Comparison of ENCODE assay signal across 10 cellular contexts in genomic region chr1:32181563-32181962, GRCh38. TPM values are rescaled to one million over a fixed set of nuclear protein-coding genes. Genes with fewer than 3 reads are reported as not detected.
A peak's percentile ranks its signal among the peaks of the same experiment; 100 is the strongest.
DNase-seq lines count a peak whose midpoint lies in the region; ATAC-seq and TF ChIP-seq lines count a peak whose summit lies in the region.
"Had no signal": no experiment of that assay in that cellular context is flagged by ENCODE, and none has a peak within 500 bp of the region (broad histone marks: within the 10 kb centered on the region; RNA-seq: fewer than 3 reads in every experiment).

No MANE protein-coding gene starts in this region.

- no peak for TF ChIP-seq EP300 in esophagus muscularis mucosa (IDR thresholded peaks at IDR 0.05)

- H3K36me3 ChIP-seq in SU-DHL-6 (ENCODE audit: low read length): peaks cover 15% of the 10 kb centered on the region
- H3K36me3 ChIP-seq in esophagus muscularis mucosa: peaks cover 10 to 53% (median 39%) of the 10 kb centered on the region in 4 donors
- peaks cover 0 to 34% of the 10 kb centered on the region in 2 donors for H3K36me3 ChIP-seq in gastrocnemius medialis

- DNase-seq in GM12864 (ENCODE audit: low read depth) (no peak), esophagus muscularis mucosa (ENCODE audit: extremely low spot score) (no peak), gastrocnemius medialis (peak in 1 of 2 donors; percentile 10), GOT3 (lab: John Stamatoyannopoulos, UW) (no peak), NCI-H1092 (lab: John Stamatoyannopoulos, UW) (no peak), kidney glomerular epithelial cell (lab: John Stamatoyannopoulos, UW) (no peak), ureter (ENCODE audit: low spot score) (no peak)
- DNase-seq: NCI-H524 had no signal

- H3K4me1 ChIP-seq in esophagus muscularis mucosa (peaks cover 52 to 76% (median 68%) of the 10 kb centered on the region in 4 donors), gastrocnemius medialis (peaks cover 38 to 47% of the 10 kb centered on the region in 2 donors)

- H2AFZ ChIP-seq in SU-DHL-6 (ENCODE audit: low read depth, low read length, severe bottlenecking): no peak overlapping the region

- H3K9me3 ChIP-seq in SU-DHL-6 (ENCODE audit: insufficient read depth, low read length) (no peaks in the 10 kb centered on the region), esophagus muscularis mucosa (peaks cover 0 to 3% (median 0%) of the 10 kb centered on the region in 4 donors), gastrocnemius medialis (no peaks in the 10 kb centered on the region)

- intact Hi-C loops in esophagus muscularis mucosa (cut with DNase I) (no loop called here), gastrocnemius medialis (cut with DNase I; ENCODE audit: low total_unique reads) (no loop called here)

- peaks cover 58% of the 10 kb centered on the region for H3K79me2 ChIP-seq in SU-DHL-6 (ENCODE audit: insufficient read depth, low read length)

- H3K27me3 ChIP-seq in SU-DHL-6 (ENCODE audit: low read length) (no peaks in the 10 kb centered on the region), esophagus muscularis mucosa (no peaks in the 10 kb centered on the region), gastrocnemius medialis (no peaks in the 10 kb centered on the region)

- TF ChIP-seq CTCF in GM12864 (IDR thresholded peaks at IDR 0.05; ENCODE audit: low read depth, low read length, missing control alignments): no peak
- no peak for TF ChIP-seq CTCF in SU-DHL-6 (IDR thresholded peaks at IDR 0.05; ENCODE audit: insufficient read depth, low read length, poor library complexity, severe bottlenecking)
- TF ChIP-seq CTCF in esophagus muscularis mucosa (IDR thresholded peaks at IDR 0.05): no peak
- TF ChIP-seq CTCF in gastrocnemius medialis (IDR thresholded peaks at IDR 0.05 in 4 of 5, conservative IDR thresholded peaks at IDR 0.05 in 1 of 5): no peak

- peaks cover 30% of the 10 kb centered on the region for H3F3A ChIP-seq in SU-DHL-6 (ENCODE audit: insufficient read depth)

- peak overlapping the region; percentile 84 for H3K4me3 ChIP-seq in GM12864 (ENCODE audit: low read depth, low read length)
- no peak overlapping the region for H3K4me3 ChIP-seq in SU-DHL-6 (ENCODE audit: insufficient read depth, low read length, poor library complexity, severe bottlenecking)
- H3K4me3 ChIP-seq in esophagus muscularis mucosa: peak overlapping the region; percentile 61 to 76 (median 70)
- H3K4me3 ChIP-seq in gastrocnemius medialis: peak overlapping the region in 1 of 4 donors; percentile 72

- WGBS in esophagus muscularis mucosa: 80% methylated on average over 5 of the region's 5 CpGs

- peak overlapping the region; percentile 89 for H3K4me2 ChIP-seq in SU-DHL-6 (ENCODE audit: low read depth, low read length, poor library complexity, severe bottlenecking)

- no peak for ATAC-seq in gastrocnemius medialis
- ATAC-seq: sciatic nerve had no signal

- H3K9me2 ChIP-seq in SU-DHL-6 (replicated peaks; ENCODE audit: insufficient read depth, low read length): no peaks in the 10 kb centered on the region

- H3K9ac ChIP-seq in SU-DHL-6 (ENCODE audit: low read length): peak overlapping the region; percentile 90; the same call in 1 of the 2 replicates

- in situ Hi-C loops in gastrocnemius medialis (cut with MboI; ENCODE audit: low sequenced_read_pairs in 4 of 4): no loop called here

- H3K27ac ChIP-seq in SU-DHL-6 (ENCODE audit: low read depth, low read length): no peak overlapping the region
- H3K27ac ChIP-seq in esophagus muscularis mucosa (replicated peaks in 1 of 4): peak overlapping the region; percentile 25 to 96 (median 94)
- H3K27ac ChIP-seq in gastrocnemius medialis: peak overlapping the region; percentile 92 to 98 (median 94)

- H4K20me1 ChIP-seq in SU-DHL-6 (ENCODE audit: low read depth, low read length): peaks cover 4% of the 10 kb centered on the region; the same call in 1 of the 2 replicates

- TF ChIP-seq POLR2A in esophagus muscularis mucosa (IDR thresholded peaks at IDR 0.05; ENCODE audit: low read depth) (no peak), gastrocnemius medialis (IDR thresholded peaks at IDR 0.05) (no peak)

RNA-seq across cellular contexts. Expression of gene TXLNA, which starts 2.1 kb away (rescaled TPM):
- 10 to 100 TPM; 43.6 to 88.4 (median 70.4) TPM for total RNA-seq in esophagus muscularis mucosa
- total RNA-seq in gastrocnemius medialis: 10 to 100 TPM; 15.7 to 21.0 (median 17.6) TPM
- 59.6 TPM for total RNA-seq in ureter

RNA-seq across cellular contexts. Expression of gene CCDC28B, which starts 18.8 kb away (rescaled TPM):
- 1 to 10 TPM; 5.0 to 7.8 (median 6.5) TPM for total RNA-seq in esophagus muscularis mucosa
- 10 to 100 TPM; 16.4 to 79.0 (median 56.8) TPM for total RNA-seq in gastrocnemius medialis
- 2.1 TPM for total RNA-seq in ureter

RNA-seq across cellular contexts. Expression of gene IQCC, which starts 23.9 kb away (rescaled TPM):
- 1 to 10 TPM in 3 of 4 donors, under 1 TPM in 1; 0.66 to 2.1 (median 1.1) TPM for total RNA-seq in esophagus muscularis mucosa
- under 1 TPM; 0.49 to 0.93 (median 0.83) TPM for total RNA-seq in gastrocnemius medialis
- total RNA-seq in ureter: 2.5 TPM

RNA-seq across cellular contexts. Expression of gene DCDC2B, which starts 27.3 kb away (rescaled TPM):
- total RNA-seq in esophagus muscularis mucosa (not detected), gastrocnemius medialis (not detected), ureter (not detected)
- total RNA-seq: sciatic nerve had no signal

RNA-seq across cellular contexts. Expression of gene TMEM234, which starts 40.6 kb away (rescaled TPM):
- total RNA-seq in esophagus muscularis mucosa: 1 to 10 TPM; 6.6 to 10.0 (median 8.2) TPM
- total RNA-seq in gastrocnemius medialis: 1 to 10 TPM; 1.6 to 4.6 (median 4.4) TPM
- 45.9 TPM for total RNA-seq in ureter
